Comparison of ENCODE assay signal across 16 cellular contexts in the genomic region with DNA sequence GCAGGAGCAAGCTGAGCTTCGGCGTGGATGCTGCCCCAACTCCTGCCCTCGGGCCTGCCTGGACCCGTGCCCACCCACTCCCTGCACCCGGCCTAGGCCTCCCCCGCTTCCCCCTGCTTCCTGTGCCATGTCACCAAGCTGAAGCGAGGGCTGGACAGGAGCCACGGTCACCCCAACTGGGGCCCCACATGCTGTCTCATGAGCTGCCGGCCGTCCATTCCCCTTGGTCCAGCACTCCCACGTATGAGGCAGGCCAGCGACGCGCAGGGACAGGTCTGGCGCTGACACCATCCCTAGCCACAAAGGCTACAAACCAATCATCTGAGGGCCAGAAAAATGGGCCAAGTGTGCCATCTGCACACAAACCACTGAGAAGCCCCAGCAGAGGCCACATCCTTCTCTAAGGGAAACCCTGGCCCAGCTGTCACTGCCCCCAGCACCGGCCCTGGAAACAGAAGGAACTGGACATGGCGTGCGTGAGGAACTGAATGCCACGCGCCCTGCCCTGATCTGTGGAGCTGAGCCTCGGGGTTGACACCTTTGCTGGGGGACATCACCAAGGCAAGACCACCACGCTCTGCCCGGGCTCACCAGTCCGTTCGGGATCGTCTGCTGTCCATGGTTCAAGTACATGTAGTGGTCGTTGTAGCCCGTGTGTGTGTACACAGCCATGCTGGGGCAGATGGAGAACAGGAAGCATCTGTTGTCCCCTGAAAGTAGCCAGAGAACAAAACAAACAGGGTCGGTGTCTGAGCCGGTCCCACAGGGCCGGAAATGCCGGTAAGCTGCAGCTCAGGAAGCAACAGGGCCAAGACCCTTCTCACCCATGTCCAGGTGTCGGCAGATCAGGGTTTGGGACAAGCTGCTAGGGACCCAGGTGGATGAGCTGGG. TPM values are rescaled to one million over a fixed set of nuclear protein-coding genes. Genes with fewer than 3 reads are reported as not detected.
DNase-seq lines count a peak whose midpoint lies in the region; ATAC-seq, FAIRE-seq and TF ChIP-seq lines count a peak whose summit lies in the region.
"Had no signal": no experiment of that assay in that cellular context is flagged by ENCODE, and none has a peak within 500 bp of the region (broad histone marks: within the 10 kb centered on the region; RNA-seq: fewer than 3 reads in every experiment).

No MANE protein-coding gene starts in this region.

- no peak for FAIRE-seq in GM12892 (lab: Jason Lieb, UNC)
- FAIRE-seq: D721Med had no signal

- no peak for ATAC-seq in stimulated activated naive CD8-positive, alpha-beta T cell treated with anti-CD3 and anti-CD28 coated beads, Interleukin-15, Interleukin-2, amounts not matched to agents 100 U/mL and 50 U/mL, for 24 hours

- peak; percentile 33 for DNase-seq in Ammon's horn (ENCODE audit: low spot score)
- DNase-seq in EH (ENCODE audit: low read depth) = peak; percentile 12
- peak; percentile 58 for DNase-seq in cerebellum (ENCODE audit: low spot score)
- peak; percentile 34 for DNase-seq in myocyte (ENCODE audit: low read depth)
- no peak for DNase-seq in KG1 (lab: John Stamatoyannopoulos, UW)
- DNase-seq in NK-92 (lab: John Stamatoyannopoulos, UW; ENCODE audit: unreplicated experiment) = no peak
- no peak for DNase-seq in stimulated activated naive CD8-positive, alpha-beta T cell treated with anti-CD3 and anti-CD28 coated beads, Interleukin-15, Interleukin-2, amounts not matched to agents 100 U/mL and 50 U/mL, for 24 hours
- DNase-seq in GM12892 (ENCODE audit: insufficient read length) = no peak
- DNase-seq: activated CD4-positive, alpha-beta T cell treated with anti-CD3 and anti-CD28 coated beads, Interleukin-2, amount 10 ng/mL, durations not matched to agents 24 days and 14 days; activated T-cell treated with anti-CD3 and anti-CD28 coated beads for 4 hours; KBM-7; NCI-H1092; NCI-H2107; stimulated activated CD4-positive, alpha-beta T cell treated with anti-CD3 and anti-CD28 coated beads, Interleukin-4, amount 100 ng/mL, for 24 hours; testis had no signal

- TF ChIP-seq POLR2A in GM12892 (IDR thresholded peaks at IDR 0.05; ENCODE audit: low read depth, low read length) = no peak

RNA-seq across cellular contexts. Expression of gene MEAK7, which starts 22.2 kb away (rescaled TPM):
- total RNA-seq in cerebellum = 29.7 TPM
- total RNA-seq in myocyte = 7.4 and 7.8 TPM in 2 replicates
- 16.3 TPM for polyA plus RNA-seq in myocyte (2012)
- 7.1 TPM for polyA plus RNA-seq in GM12892 (2012; ENCODE audit: missing spikeins)

Comparison
In these comparisons a context has a peak if more than half of its experiments do, and no peak if none do; other contexts are left out.
1. DNase-seq: peak in Ammon's horn (single experiment), EH (single experiment), cerebellum (single experiment) and myocyte (single experiment); none in KG1 (single experiment), NK-92 (single experiment), stimulated activated naive CD8-positive, alpha-beta T cell treated with anti-CD3 and anti-CD28 coated beads, Interleukin-15, Interleukin-2, amounts not matched to agents 100 U/mL and 50 U/mL, for 24 hours (single experiment) and GM12892 (single experiment).